ENCODE assay signal across 3 cellular contexts in genomic region chr9:72667181-72667580, GRCh38.
TF ChIP-seq lines count a peak whose summit lies in the region.

No MANE protein-coding gene starts in this region.

TF ChIP-seq in SK-N-SH, 30 proteins besides CTCF, POLR2A, EP300 and RAD21 (continued from another document):
- TF ChIP-seq REST (IDR thresholded peaks at IDR 0.05; ENCODE audit: low read depth, low read length) (no peak), ELF1 (IDR thresholded peaks at IDR 0.05) (no peak), NFIC (IDR thresholded peaks at IDR 0.05; ENCODE audit: borderline replicate concordance) (no peak), FOXM1 (IDR thresholded peaks at IDR 0.05; ENCODE audit: low read depth) (no peak), RCOR1 (IDR thresholded peaks at IDR 0.05; ENCODE audit: low read length) (no peak), SIN3A (IDR thresholded peaks at IDR 0.05; ENCODE audit: borderline replicate concordance, low read depth, low read length) (no peak), ZBTB33 (IDR thresholded peaks at IDR 0.05; ENCODE audit: borderline replicate concordance, low read depth) (no peak), IRF3 (IDR thresholded peaks at IDR 0.05; ENCODE audit: low read depth, low read length) (no peak)

TF ChIP-seq in SK-N-SH treated with all-trans-retinoic acid at 6 μM for 48 hours, 23 proteins besides CTCF, POLR2A, EP300 and RAD21 (continued from another document):
- no peak for TF ChIP-seq TSHZ2 (CRISPR knock-in tag; IDR thresholded peaks at IDR 0.05)
- no peak for TF ChIP-seq TCF4 (CRISPR knock-in tag; IDR thresholded peaks at IDR 0.05; ENCODE audit: borderline replicate concordance)
- TF ChIP-seq TOX (CRISPR knock-in tag; IDR thresholded peaks at IDR 0.05; ENCODE audit: borderline replicate concordance): no peak
- no peak for TF ChIP-seq ZNF8 (CRISPR knock-in tag; IDR thresholded peaks at IDR 0.05)
- TF ChIP-seq CSDC2 (CRISPR knock-in tag; IDR thresholded peaks at IDR 0.05): no peak
- no peak for TF ChIP-seq CREB5 (CRISPR knock-in tag; IDR thresholded peaks at IDR 0.05; ENCODE audit: low read depth)
- no peak for TF ChIP-seq ARNTL (CRISPR knock-in tag; IDR thresholded peaks at IDR 0.05; ENCODE audit: borderline replicate concordance, low read depth)
- TF ChIP-seq POU6F1 (CRISPR knock-in tag; IDR thresholded peaks at IDR 0.05; ENCODE audit: borderline replicate concordance, low read depth): no peak
- TF ChIP-seq RARB (CRISPR knock-in tag; IDR thresholded peaks at IDR 0.05): no peak
- no peak for TF ChIP-seq ZFP3 (CRISPR knock-in tag; IDR thresholded peaks at IDR 0.05)
- no peak for TF ChIP-seq GLIS3 (CRISPR knock-in tag; IDR thresholded peaks at IDR 0.05)
- TF ChIP-seq ZC3H10 (CRISPR knock-in tag; IDR thresholded peaks at IDR 0.05): no peak
- no peak for TF ChIP-seq BACH2 (CRISPR knock-in tag; IDR thresholded peaks at IDR 0.05; ENCODE audit: borderline replicate concordance)
- no peak for TF ChIP-seq ZNF565 (CRISPR knock-in tag; conservative IDR thresholded peaks at IDR 0.05; ENCODE audit: low read depth)
- no peak for TF ChIP-seq ZNF70 (CRISPR knock-in tag; IDR thresholded peaks at IDR 0.05)
- TF ChIP-seq PPARA (CRISPR knock-in tag; IDR thresholded peaks at IDR 0.05; ENCODE audit: borderline replicate concordance): no peak
TF ChIP-seq in SK-N-SH treated with all-trans-retinoic acid at 6 μM for 48 hours: peak in this region for 0.

TF ChIP-seq in H1, 55 proteins besides CTCF, POLR2A, EP300 and RAD21 (continued from another document):
- TF ChIP-seq BACH1 (IDR thresholded peaks at IDR 0.05; ENCODE audit: low read length) (no peak), HDAC2 (IDR thresholded peaks at IDR 0.05; ENCODE audit: borderline replicate concordance in 1 of 2, low read depth in 2 of 2, low read length in 2 of 2) (no peak), TEAD4 (IDR thresholded peaks at IDR 0.05; ENCODE audit: low read depth, low read length) (no peak), SP4 (IDR thresholded peaks at IDR 0.05; ENCODE audit: low read length) (no peak), CHD7 (IDR thresholded peaks at IDR 0.05; ENCODE audit: insufficient replicate concordance, low read length) (no peak), CTBP2 (IDR thresholded peaks at IDR 0.05; ENCODE audit: borderline replicate concordance, insufficient read depth, insufficient read length, low read length) (no peak), CREB1 (IDR thresholded peaks at IDR 0.05) (no peak), RBBP5 (IDR thresholded peaks at IDR 0.05; ENCODE audit: borderline replicate concordance, low read depth, low read length) (no peak)
